1 cellular context compared by ENCODE assay signal in genomic region chr19:4399871-4400768, GRCh38.
A peak's percentile ranks its signal among the peaks of the same experiment; 100 is the strongest.
TF ChIP-seq lines count a peak whose summit lies in the region.

A gene with protein sequence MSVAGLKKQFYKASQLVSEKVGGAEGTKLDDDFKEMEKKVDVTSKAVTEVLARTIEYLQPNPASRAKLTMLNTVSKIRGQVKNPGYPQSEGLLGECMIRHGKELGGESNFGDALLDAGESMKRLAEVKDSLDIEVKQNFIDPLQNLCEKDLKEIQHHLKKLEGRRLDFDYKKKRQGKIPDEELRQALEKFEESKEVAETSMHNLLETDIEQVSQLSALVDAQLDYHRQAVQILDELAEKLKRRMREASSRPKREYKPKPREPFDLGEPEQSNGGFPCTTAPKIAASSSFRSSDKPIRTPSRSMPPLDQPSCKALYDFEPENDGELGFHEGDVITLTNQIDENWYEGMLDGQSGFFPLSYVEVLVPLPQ (minus strand): TSS chr19:4400547. CDS start chr19:4400368, 179 bp downstream.

TF ChIP-seq in HepG2, 621 proteins besides CTCF, POLR2A, EP300 and RAD21 (continued from another document):
- TF ChIP-seq HMGXB4 (CRISPR knock-in tag; IDR thresholded peaks at IDR 0.05; ENCODE audit: borderline replicate concordance in 1 of 2, low read depth in 1 of 2) = peak; percentile 77 to 97; a peak in 3 of 4 replicates
- TF ChIP-seq SOX13 (IDR thresholded peaks at IDR 0.05) = no peak
- peak in 1 of 2 experiments; percentile 61; a peak in 1 of 4 replicates for TF ChIP-seq SOX13 (CRISPR knock-in tag; conservative IDR thresholded peaks at IDR 0.05 in 1 of 2, IDR thresholded peaks at IDR 0.05 in 1 of 2)
- peak; percentile 46 for TF ChIP-seq NFYB (CRISPR knock-in tag; IDR thresholded peaks at IDR 0.05)
- peak; percentile 67 for TF ChIP-seq HOMEZ (CRISPR knock-in tag; IDR thresholded peaks at IDR 0.05; ENCODE audit: low read depth)
- TF ChIP-seq THRA (CRISPR knock-in tag; IDR thresholded peaks at IDR 0.05; ENCODE audit: borderline replicate concordance) = peak; percentile 71; the same call in 1 of the 2 replicates
- peak; percentile 55; the same call in 1 of the 2 replicates for TF ChIP-seq BORCS8-MEF2B (CRISPR knock-in tag; IDR thresholded peaks at IDR 0.05)
- TF ChIP-seq NCOA5 (CRISPR knock-in tag; IDR thresholded peaks at IDR 0.05) = no peak
- TF ChIP-seq HNF1A (IDR thresholded peaks at IDR 0.05; ENCODE audit: low read depth) = no peak
- peak; percentile 67 for TF ChIP-seq HNF1A (CRISPR knock-in tag; IDR thresholded peaks at IDR 0.05; ENCODE audit: borderline replicate concordance)
- TF ChIP-seq, protein P1, sequence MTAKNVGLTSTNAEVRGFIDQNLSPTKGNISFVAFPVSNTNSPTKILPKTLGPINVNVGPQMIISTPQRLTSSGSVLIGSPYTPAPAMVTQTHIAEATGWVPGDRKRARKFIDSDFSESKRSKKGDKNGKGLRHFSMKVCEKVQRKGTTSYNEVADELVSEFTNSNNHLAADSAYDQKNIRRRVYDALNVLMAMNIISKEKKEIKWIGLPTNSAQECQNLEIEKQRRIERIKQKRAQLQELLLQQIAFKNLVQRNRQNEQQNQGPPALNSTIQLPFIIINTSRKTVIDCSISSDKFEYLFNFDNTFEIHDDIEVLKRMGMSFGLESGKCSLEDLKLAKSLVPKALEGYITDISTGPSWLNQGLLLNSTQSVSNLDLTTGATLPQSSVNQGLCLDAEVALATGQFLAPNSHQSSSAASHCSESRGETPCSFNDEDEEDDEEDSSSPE (CRISPR knock-in tag; IDR thresholded peaks at IDR 0.05) = peak; percentile 97
- peak; percentile 90 for TF ChIP-seq IRF2 (CRISPR knock-in tag; IDR thresholded peaks at IDR 0.05)
- TF ChIP-seq PHF5A (CRISPR knock-in tag; IDR thresholded peaks at IDR 0.05; ENCODE audit: low read depth, unreplicated experiment) = peak; percentile 66
- TF ChIP-seq STAG1 (CRISPR knock-in tag; IDR thresholded peaks at IDR 0.05) = peak; percentile 61
- 0 out of 2 replicates have a peak, but pooled peaks have one; percentile 80 for TF ChIP-seq HBP1 (CRISPR knock-in tag; IDR thresholded peaks at IDR 0.05; ENCODE audit: low read depth)
